In the genomic region with DNA sequence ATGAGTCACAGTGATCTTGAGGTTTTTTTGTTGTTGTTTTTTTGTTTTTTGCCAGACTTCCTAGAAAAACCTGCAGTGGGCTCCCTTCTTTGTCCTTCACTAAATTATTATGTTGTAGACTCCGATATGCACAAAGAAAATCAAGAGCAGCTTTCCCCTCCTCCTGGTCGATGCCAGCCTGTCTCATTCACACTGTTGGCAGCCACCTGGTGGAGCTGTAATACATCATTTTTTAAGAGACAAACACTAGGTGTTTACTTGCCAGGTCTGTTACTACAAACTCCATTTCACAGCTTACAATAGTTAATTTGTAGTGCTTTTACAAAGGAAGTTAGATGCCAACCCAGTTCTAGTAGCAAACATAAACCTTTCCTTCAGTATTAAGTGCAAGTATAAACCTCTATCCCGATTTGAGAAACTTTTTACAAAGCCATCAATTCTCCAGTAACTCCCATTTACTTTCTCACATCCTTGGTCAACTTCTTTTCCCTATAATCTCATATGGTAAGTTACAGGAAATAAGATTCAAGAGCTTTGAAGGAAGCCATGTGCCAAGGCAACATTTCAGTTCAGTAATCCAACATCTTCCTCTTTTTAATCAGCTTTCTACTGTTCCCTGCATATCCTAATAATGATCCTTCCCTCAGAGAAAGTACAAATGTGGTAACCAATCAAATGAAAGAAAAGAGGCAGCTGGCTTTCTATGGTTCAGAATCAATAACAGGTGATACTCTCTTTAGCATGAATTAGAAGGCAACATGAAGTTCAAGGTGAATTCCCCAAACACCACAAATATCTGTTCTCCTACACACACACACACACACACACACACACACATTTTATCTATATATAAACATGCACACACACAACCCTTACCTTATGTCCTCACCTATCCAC, we compare ENCODE assay signal across 8 cellular contexts. TPM values are rescaled to one million over a fixed set of nuclear protein-coding genes. Genes with fewer than 3 reads are reported as not detected.
DNase-seq lines count a peak whose midpoint lies in the region; TF ChIP-seq lines count a peak whose summit lies in the region.

No MANE protein-coding gene starts in this region.

- peak; percentile 29 for TF ChIP-seq CTCF in choroid plexus epithelial cell (conservative IDR thresholded peaks at IDR 0.05; ENCODE audit: low read depth, low read length)

- H3K27me3 ChIP-seq in skeletal muscle tissue (ENCODE audit: control insufficient read depth in 3 of 3, insufficient read depth in 3 of 3, low read length in 3 of 3): no peaks in the 10 kb centered on the region

- no peaks in the 10 kb centered on the region for H3K9me3 ChIP-seq in skeletal muscle tissue (ENCODE audit: control insufficient read depth in 3 of 3, low read length in 3 of 3)

- peaks cover 15 to 34% (median 21%) of the 10 kb centered on the region in 3 donors for H3K4me1 ChIP-seq in skeletal muscle tissue (ENCODE audit: control insufficient read depth in 3 of 3, insufficient read depth in 3 of 3, low read length in 3 of 3)

- H3K36me3 ChIP-seq in skeletal muscle tissue (ENCODE audit: control insufficient read depth in 3 of 3, insufficient read depth in 3 of 3, low read length in 3 of 3): peaks cover 0 to 1% (median 0%) of the 10 kb centered on the region in 3 donors

- H3K27ac ChIP-seq in skeletal muscle tissue (ENCODE audit: low read depth, low read length): peak overlapping the region; percentile 8

- H3K9ac ChIP-seq in skeletal muscle tissue (ENCODE audit: low read depth in 1 of 3, low read length in 3 of 3): peak overlapping the region in 1 of 3 donors; percentile 10

- H3K4me3 ChIP-seq in choroid plexus epithelial cell (ENCODE audit: low read depth, low read length): no peak overlapping the region
- H3K4me3 ChIP-seq in skeletal muscle tissue (ENCODE audit: low read length in 3 of 3): no peak overlapping the region

- peak; percentile 5 for DNase-seq in activated T-cell treated with anti-CD3 and anti-CD28 coated beads for 1 hour (ENCODE audit: low read depth)
- no peak for DNase-seq in activated T-cell treated with anti-CD3 and anti-CD28 coated beads for 4 hours
- DNase-seq in HT-29 (ENCODE audit: low spot score): peak; percentile 63
- peak; percentile 35 for DNase-seq in SK-MEL-5 (ENCODE audit: low read depth, low spot score)
- DNase-seq in choroid plexus epithelial cell (ENCODE audit: low read depth): no peak
- DNase-seq in EL: no peak
- DNase-seq in DMS79 treated with DMSO at 0.1 percent for 48 hours (lab: John Stamatoyannopoulos, UW): no peak

- in situ Hi-C loops in SK-MEL-5 (cut with HindIII; ENCODE audit: low pct_unique_long_range_greater_than_20kb, low sequenced_read_pairs): no loop called here

RNA-seq across cellular contexts. Expression of a gene that starts 14.0 kb away (rescaled TPM):
- 42.0 and 43.8 TPM in 2 replicates for total RNA-seq in HT-29 (2014; rRNA removed; shearing (Covaris generic))
- total RNA-seq in SK-MEL-5 (2014; rRNA removed; shearing (Covaris generic)): 58.5 and 71.2 TPM in 2 replicates
- polyA plus RNA-seq in SK-MEL-5 (2015; cell fraction: cytosol; rRNA removed): 44.3 and 56.1 TPM in 2 replicates
- polyA plus RNA-seq in SK-MEL-5 (2015; cell fraction: nucleus; rRNA removed): 29.7 and 39.1 TPM in 2 replicates
- total RNA-seq in skeletal muscle tissue: 13.6 TPM

RNA-seq across cellular contexts. Expression of a gene that starts 14.1 kb away (rescaled TPM):
- total RNA-seq in HT-29 (2014; rRNA removed; shearing (Covaris generic)): 1.9 and 2.6 TPM in 2 replicates
- total RNA-seq in SK-MEL-5 (2014; rRNA removed; shearing (Covaris generic)): 4.3 and 4.6 TPM in 2 replicates
- 2.2 and 2.8 TPM in 2 replicates for polyA plus RNA-seq in SK-MEL-5 (2015; cell fraction: cytosol; rRNA removed)
- polyA plus RNA-seq in SK-MEL-5 (2015; cell fraction: nucleus; rRNA removed): 3.1 and 6.6 TPM in 2 replicates
- total RNA-seq in skeletal muscle tissue: 3.1 TPM

Comparison
In these comparisons a context has a peak if more than half of its experiments do, and no peak if none do; other contexts are left out.
1. DNase-seq: peak in activated T-cell treated with anti-CD3 and anti-CD28 coated beads for 1 hour (single experiment), HT-29 (single experiment) and SK-MEL-5 (single experiment); none in activated T-cell treated with anti-CD3 and anti-CD28 coated beads for 4 hours (single experiment), choroid plexus epithelial cell (single experiment), EL (single experiment) and DMS79 treated with DMSO at 0.1 percent for 48 hours (single experiment).